11 cellular contexts compared by ENCODE assay signal in the genomic region with DNA sequence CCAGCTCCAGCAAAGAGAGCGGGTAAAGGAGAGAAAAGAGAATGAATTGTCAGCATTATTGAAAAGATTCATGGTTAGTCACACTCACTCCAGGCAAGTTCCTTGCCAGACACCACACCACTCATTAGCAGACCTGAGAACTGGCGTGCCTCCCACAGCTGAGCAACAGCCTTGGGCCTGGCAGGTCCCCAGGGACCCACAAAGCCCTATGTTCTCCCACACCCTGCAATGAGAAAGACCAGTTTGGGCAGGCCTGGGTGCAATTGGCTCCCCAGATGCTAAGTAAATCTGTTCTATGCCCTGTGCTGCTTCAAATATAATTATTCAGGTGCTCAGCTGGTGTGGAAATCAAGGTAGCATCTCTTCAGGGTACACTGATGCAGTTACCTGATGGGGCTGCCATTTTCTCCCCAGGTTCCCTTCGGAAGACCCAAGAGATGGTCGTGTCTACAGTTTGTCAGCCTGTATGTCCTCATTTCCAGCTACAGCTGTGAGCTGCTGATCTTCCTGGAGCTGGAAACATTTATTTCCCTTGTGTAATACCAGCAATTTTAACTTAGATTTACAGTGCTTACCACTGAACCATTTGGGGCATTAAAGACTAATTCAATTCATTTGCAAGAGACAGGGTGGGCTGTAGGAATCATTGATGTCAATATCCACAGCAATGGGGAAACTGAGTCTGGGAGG.
DNase-seq lines count a peak whose midpoint lies in the region; ATAC-seq and TF ChIP-seq lines count a peak whose summit lies in the region.
"Had no signal": no experiment of that assay in that cellular context is flagged by ENCODE, and none has a peak within 500 bp of the region (broad histone marks: within the 10 kb centered on the region; RNA-seq: fewer than 3 reads in every experiment).

No MANE protein-coding gene starts in this region.

- H3K4me1 Mint-ChIP-seq in type B pancreatic cell (ENCODE audit: unreplicated experiment): peaks cover 33% of the 10 kb centered on the region

- H3K4me3 ChIP-seq in esophagus muscularis mucosa: no peak overlapping the region
- H3K4me3 ChIP-seq: BLaER1 treated with 17β-estradiol and CSF1 and Interleukin-3, amounts not matched to agents 10 nM and 100 nM had no signal

- no peaks in the 10 kb centered on the region for H3K9me3 ChIP-seq in esophagus muscularis mucosa
- H3K9me3 ChIP-seq: BLaER1 treated with 17β-estradiol and CSF1 and Interleukin-3, amounts not matched to agents 10 nM and 100 nM had no signal

- no peaks in the 10 kb centered on the region for H3K27me3 Mint-ChIP-seq in type B pancreatic cell
- H3K27me3 Mint-ChIP-seq: activated B cell treated with CpG ODN at 0.5 μM for 24 hours had no signal

- 58% methylated on average over 3 of the region's 4 CpGs for WGBS in esophagus muscularis mucosa

- intact Hi-C loops in esophagus muscularis mucosa (cut with DNase I): loop anchor here (10.0 kb wide), 1 partner anchor 376 kb away; no protein-coding TSS in a partner anchor

- no peaks in the 10 kb centered on the region for H3K27me3 ChIP-seq in esophagus muscularis mucosa
- H3K27me3 ChIP-seq: BLaER1 treated with 17β-estradiol and CSF1 and Interleukin-3, amounts not matched to agents 10 nM and 100 nM had no signal

- no peaks in the 10 kb centered on the region for H3K36me3 ChIP-seq in esophagus muscularis mucosa
- H3K36me3 ChIP-seq: BLaER1 treated with 17β-estradiol and CSF1 and Interleukin-3, amounts not matched to agents 10 nM and 100 nM had no signal

- no peaks in the 10 kb centered on the region for H3K36me3 Mint-ChIP-seq in type B pancreatic cell

- TF ChIP-seq POLR2A in esophagus muscularis mucosa (IDR thresholded peaks at IDR 0.05; ENCODE audit: low read depth): no peak

- H3K27ac Mint-ChIP-seq in type B pancreatic cell: no peak overlapping the region
- H3K27ac Mint-ChIP-seq: activated B cell treated with CpG ODN at 0.5 μM for 24 hours had no signal

- peak overlapping the region in 3 of 4 donors; percentile 30 to 53 (median 49) for H3K27ac ChIP-seq in esophagus muscularis mucosa (replicated peaks in 1 of 4)
- H3K27ac ChIP-seq: BLaER1 treated with 17β-estradiol and CSF1 and Interleukin-3, amounts not matched to agents 10 nM and 100 nM had no signal

- ATAC-seq in HG02623 (IDR thresholded peaks at IDR 0.05; ENCODE audit: unreplicated experiment): peak; percentile 82

- no peaks in the 10 kb centered on the region for H3K9me3 Mint-ChIP-seq in type B pancreatic cell
- H3K9me3 Mint-ChIP-seq: activated B cell treated with CpG ODN at 0.5 μM for 24 hours had no signal

- TF ChIP-seq CTCF in esophagus muscularis mucosa (IDR thresholded peaks at IDR 0.05) (no peak), type B pancreatic cell (conservative IDR thresholded peaks at IDR 0.05) (no peak)

- H3K4me1 ChIP-seq in esophagus muscularis mucosa: peaks cover 0 to 40% (median 36%) of the 10 kb centered on the region in 4 donors

- peak; percentile 77 for DNase-seq in activated CD4-positive, alpha-beta T cell treated with anti-CD3 and anti-CD28 coated beads for 48 hours
- no peak for DNase-seq in activated CD4-positive, alpha-beta T cell treated with anti-CD3 and anti-CD28 coated beads for 1 hour
- DNase-seq in NCI-H2171 (lab: John Stamatoyannopoulos, UW): peak; percentile 79
- DNase-seq in esophagus muscularis mucosa (ENCODE audit: extremely low spot score): no peak
- peak; percentile 75 for DNase-seq in stimulated activated CD4-positive, alpha-beta T cell treated with anti-CD3 and anti-CD28 coated beads, Interleukin-1b, Interleukin-23, amount 100 ng/mL, for 48 hours
- DNase-seq in type B pancreatic cell (ENCODE audit: extremely low spot score, unreplicated experiment): no peak
- no peak for DNase-seq in AML-193 (lab: John Stamatoyannopoulos, UW)
- DNase-seq: activated B cell treated with CpG ODN at 0.5 μM for 24 hours had no signal

- TF ChIP-seq EP300 in esophagus muscularis mucosa (IDR thresholded peaks at IDR 0.05): no peak

- no peak overlapping the region for H3K4me3 Mint-ChIP-seq in type B pancreatic cell
- H3K4me3 Mint-ChIP-seq: activated B cell treated with CpG ODN at 0.5 μM for 24 hours, neural crest cell had no signal

Comparison
In these comparisons a context has a peak if more than half of its experiments do, and no peak if none do; other contexts are left out.
1. DNase-seq: peak in activated CD4-positive, alpha-beta T cell treated with anti-CD3 and anti-CD28 coated beads for 48 hours (single experiment), NCI-H2171 (single experiment) and stimulated activated CD4-positive, alpha-beta T cell treated with anti-CD3 and anti-CD28 coated beads, Interleukin-1b, Interleukin-23, amount 100 ng/mL, for 48 hours (single experiment); none in activated CD4-positive, alpha-beta T cell treated with anti-CD3 and anti-CD28 coated beads for 1 hour (single experiment), esophagus muscularis mucosa (single experiment), type B pancreatic cell (single experiment) and AML-193 (0 of 2).